In genomic region chr1:59368007-59368670, GRCh38 we compare ENCODE assay signal across 13 cellular contexts.
A peak's percentile ranks its signal among the peaks of the same experiment; 100 is the strongest.
DNase-seq lines count a peak whose midpoint lies in the region; ATAC-seq, FAIRE-seq and TF ChIP-seq lines count a peak whose summit lies in the region.
"Had no signal": no experiment of that assay in that cellular context is flagged by ENCODE, and none has a peak within 500 bp of the region (broad histone marks: within the 10 kb centered on the region; RNA-seq: fewer than 3 reads in every experiment).

No MANE protein-coding gene starts in this region.

- DNase-seq in HCEC 1CT (peak; percentile 23), astrocyte (ENCODE audit: low read depth) (no peak), HepG2 (ENCODE audit: low spot score) (peak; percentile 56), dedifferentiated amniotic fluid mesenchymal stem cell (ENCODE audit: extremely low spot score) (no peak), NCI-H1694 treated with DMSO at 0.1 percent for 48 hours (lab: John Stamatoyannopoulos, UW) (no peak)
- DNase-seq in activated effector memory CD4-positive, alpha-beta T cell treated with anti-CD3 and anti-CD28 coated beads, Interleukin-2, amount 50 U/mL, for 16 hours: no peak
- DNase-seq: cortex of kidney, NCI-H2171 had no signal

- TF ChIP-seq EP300 in HepG2 (IDR thresholded peaks at IDR 0.05; ENCODE audit: low read depth in 2 of 2, low read length in 2 of 2): no peak
- no peak for TF ChIP-seq EP300 in HepG2 (CRISPR knock-in tag; IDR thresholded peaks at IDR 0.05; ENCODE audit: borderline replicate concordance)

- peak overlapping the region; percentile 83 for H3K27ac Mint-ChIP-seq in astrocyte (ENCODE audit: unreplicated experiment)
- H3K27ac Mint-ChIP-seq: activated naive CD4-positive, alpha-beta T cell treated with anti-CD3 and anti-CD28 coated beads, Interleukin-2, amount 50 U/mL, for 24 hours had no signal

- ATAC-seq in HepG2: peak; percentile 79
- no peak for ATAC-seq in HG03460 (IDR thresholded peaks at IDR 0.05; ENCODE audit: unreplicated experiment)

- H3K9me3 Mint-ChIP-seq in astrocyte (ENCODE audit: unreplicated experiment): peaks cover 5% of the 10 kb centered on the region
- H3K9me3 Mint-ChIP-seq: activated naive CD4-positive, alpha-beta T cell treated with anti-CD3 and anti-CD28 coated beads, Interleukin-2, amount 50 U/mL, for 24 hours had no signal

- no peak for TF ChIP-seq RAD21 in HepG2 (CRISPR knock-in tag; IDR thresholded peaks at IDR 0.05)

- H3K4me1 Mint-ChIP-seq in astrocyte (ENCODE audit: low read depth, unreplicated experiment): peaks cover 20% of the 10 kb centered on the region
- H3K4me1 Mint-ChIP-seq: activated naive CD4-positive, alpha-beta T cell treated with anti-CD3 and anti-CD28 coated beads, Interleukin-2, amount 50 U/mL, for 24 hours had no signal

- H3K9ac ChIP-seq in astrocyte (ENCODE audit: low read length) (no peak overlapping the region), HepG2 (ENCODE audit: insufficient read depth, low read depth, low read length) (no peak overlapping the region), skeletal muscle tissue (ENCODE audit: low read depth in 1 of 3, low read length in 3 of 3) (no peak overlapping the region)

- H3K4me3 Mint-ChIP-seq in astrocyte (ENCODE audit: unreplicated experiment): peak overlapping the region; percentile 42
- H3K4me3 Mint-ChIP-seq: activated naive CD4-positive, alpha-beta T cell treated with anti-CD3 and anti-CD28 coated beads, Interleukin-2, amount 50 U/mL, for 24 hours had no signal

- no peak for TF ChIP-seq POLR2A in HepG2 (IDR thresholded peaks at IDR 0.05; ENCODE audit: insufficient read depth in 1 of 2, low read depth in 2 of 2, low read length in 2 of 2)

- WGBS in HepG2 (ENCODE audit: low lambda C conversion rate): 54% methylated on average over 5 of the region's 5 CpGs

- FAIRE-seq in astrocyte (lab: Jason Lieb, UNC): peak; percentile 68
- FAIRE-seq in HepG2 (lab: Jason Lieb, UNC): no peak
- FAIRE-seq: GM18507 had no signal

- H3K27me3 ChIP-seq in astrocyte (ENCODE audit: insufficient read depth, low read length): no peaks in the 10 kb centered on the region
- H3K27me3 ChIP-seq in HepG2 (ENCODE audit: control insufficient read depth in 1 of 2, insufficient read depth in 2 of 2, low read length in 2 of 2): no peaks in the 10 kb centered on the region
- H3K27me3 ChIP-seq in skeletal muscle tissue (ENCODE audit: control insufficient read depth in 3 of 3, insufficient read depth in 3 of 3, low read length in 3 of 3): no peaks in the 10 kb centered on the region
- H3K27me3 ChIP-seq: MG63 had no signal

- no peaks in the 10 kb centered on the region for H3K79me2 ChIP-seq in astrocyte (ENCODE audit: insufficient read depth, low read length)
- H3K79me2 ChIP-seq in HepG2 (ENCODE audit: insufficient read depth, low read length): no peaks in the 10 kb centered on the region

- no peak overlapping the region for H2AFZ ChIP-seq in astrocyte (ENCODE audit: low read depth, low read length)
- H2AFZ ChIP-seq in HepG2 (ENCODE audit: low read length): no peak overlapping the region

- peak overlapping the region; percentile 19 for H3K4me2 ChIP-seq in astrocyte (ENCODE audit: low read length)
- peak overlapping the region; percentile 10; the same call in 1 of the 2 replicates for H3K4me2 ChIP-seq in HepG2 (ENCODE audit: low read depth, low read length)

- H3K27me3 Mint-ChIP-seq in astrocyte (ENCODE audit: low read depth, unreplicated experiment): no peaks in the 10 kb centered on the region
- H3K27me3 Mint-ChIP-seq: activated naive CD4-positive, alpha-beta T cell treated with anti-CD3 and anti-CD28 coated beads, Interleukin-2, amount 50 U/mL, for 24 hours had no signal

- no peak overlapping the region for H3K4me3 ChIP-seq in astrocyte (ENCODE audit: insufficient read depth, low read depth, low read length)
- no peak overlapping the region for H3K4me3 ChIP-seq in HepG2 (replicated peaks in 1 of 3; ENCODE audit: insufficient read depth in 1 of 3, low read depth in 2 of 3, low read length in 3 of 3)
- no peak overlapping the region for H3K4me3 ChIP-seq in skeletal muscle tissue (ENCODE audit: low read length in 3 of 3)
- H3K4me3 ChIP-seq: MG63 had no signal

- no peaks in the 10 kb centered on the region for H3K36me3 ChIP-seq in astrocyte (ENCODE audit: insufficient read depth, low read length)
- no peaks in the 10 kb centered on the region for H3K36me3 ChIP-seq in HepG2 (replicated peaks in 1 of 2; ENCODE audit: control insufficient read depth in 1 of 2, insufficient read depth in 2 of 2, low read length in 2 of 2)
- peaks cover 0 to 4% (median 2%) of the 10 kb centered on the region in 3 donors for H3K36me3 ChIP-seq in skeletal muscle tissue (ENCODE audit: control insufficient read depth in 3 of 3, insufficient read depth in 3 of 3, low read length in 3 of 3)
- H3K36me3 ChIP-seq: MG63 had no signal

- CTCF ChIA-PET in HepG2 (lab: Yijun Ruan, JAX; ENCODE audit: low intra/inter-chr PET ratio, low total read pairs): no interaction called here

- H3K9me3 ChIP-seq in astrocyte (ENCODE audit: insufficient read depth, low read depth, low read length) (no peaks in the 10 kb centered on the region), HepG2 (ENCODE audit: low read length) (no peaks in the 10 kb centered on the region), skeletal muscle tissue (ENCODE audit: control insufficient read depth in 3 of 3, low read length in 3 of 3) (no peaks in the 10 kb centered on the region)
- H3K9me3 ChIP-seq: MG63 had no signal

- TF ChIP-seq CTCF in astrocyte (IDR thresholded peaks at IDR 0.05; ENCODE audit: insufficient read depth, low read depth, low read length) (no peak), HepG2 (CRISPR knock-in tag; IDR thresholded peaks at IDR 0.05) (no peak)

- no peaks in the 10 kb centered on the region for H4K20me1 ChIP-seq in astrocyte (ENCODE audit: insufficient read depth, low read length)
- H4K20me1 ChIP-seq in HepG2 (ENCODE audit: insufficient read depth, low read length): no peaks in the 10 kb centered on the region

- in situ Hi-C loops in HepG2 (cut with HindIII; ENCODE audit: extremely low pct_ligation_motif_present, low pct_unique_long_range_greater_than_20kb): loop anchor here (5.0 kb wide), 1 partner anchor 51 kb away; no protein-coding TSS in a partner anchor

- H3K4me1 ChIP-seq in astrocyte (ENCODE audit: insufficient read depth, low read length): peaks cover 4% of the 10 kb centered on the region
- peaks cover 22% of the 10 kb centered on the region for H3K4me1 ChIP-seq in HepG2 (ENCODE audit: insufficient read depth, low read length)
- peaks cover 15 to 16% (median 16%) of the 10 kb centered on the region in 3 donors for H3K4me1 ChIP-seq in skeletal muscle tissue (ENCODE audit: control insufficient read depth in 3 of 3, insufficient read depth in 3 of 3, low read length in 3 of 3)

- POLR2A ChIA-PET in HepG2 (lab: Yijun Ruan, JAX): interaction anchor here (0.5 to 1.4 kb wide), 2 partner anchors 71 to 275 kb away, joined by 3 to 4 read pairs; partner anchors contain the start of gene FGGY

- H3K27ac ChIP-seq in astrocyte (ENCODE audit: low read depth, low read length) (peak overlapping the region; percentile 26), HepG2 (ENCODE audit: extremely low read length, insufficient read depth, low read length) (peak overlapping the region; percentile 50), skeletal muscle tissue (ENCODE audit: low read depth, low read length) (peak overlapping the region; percentile 68)

- BruUV-seq in HepG2 (replicated peaks; lab: Mats Ljungman, UMichigan): no TSS peak

- H3K36me3 Mint-ChIP-seq in astrocyte (ENCODE audit: low read depth, unreplicated experiment): peaks cover 3% of the 10 kb centered on the region

- intact Hi-C loops in HepG2 (cut with micrococcal nuclease; ENCODE audit: unreplicated experiment): no loop called here

TF ChIP-seq in HepG2, 621 proteins besides CTCF, POLR2A, EP300 and RAD21:
- no peak for TF ChIP-seq NCOA1 (CRISPR knock-in tag; IDR thresholded peaks at IDR 0.05)
- 0 out of 2 replicates have a peak, but pooled peaks have one; percentile 7 for TF ChIP-seq ZNF292 (CRISPR knock-in tag; IDR thresholded peaks at IDR 0.05; ENCODE audit: borderline replicate concordance, low read depth)
- TF ChIP-seq HES4 (CRISPR knock-in tag; IDR thresholded peaks at IDR 0.05; ENCODE audit: borderline replicate concordance): no peak
- no peak for TF ChIP-seq ZNF10 (CRISPR knock-in tag; IDR thresholded peaks at IDR 0.05; ENCODE audit: borderline replicate concordance, low read depth)
- TF ChIP-seq NFE2L2 (IDR thresholded peaks at IDR 0.05; ENCODE audit: low read length): 0 out of 2 replicates have a peak, but pooled peaks have one; percentile 46
- peak; percentile 21; the same call in 1 of the 2 replicates for TF ChIP-seq CHD4 (IDR thresholded peaks at IDR 0.05; ENCODE audit: borderline replicate concordance, low read length)
- no peak for TF ChIP-seq ATRX (CRISPR knock-in tag; IDR thresholded peaks at IDR 0.05; ENCODE audit: borderline replicate concordance)
- no peak for TF ChIP-seq PHF8 (CRISPR knock-in tag; IDR thresholded peaks at IDR 0.05)
- TF ChIP-seq CBX2 (IDR thresholded peaks at IDR 0.05; ENCODE audit: low read depth, low read length): no peak
- no peak for TF ChIP-seq CBX2 (CRISPR knock-in tag; IDR thresholded peaks at IDR 0.05; ENCODE audit: low read depth)
- no peak for TF ChIP-seq DBP (CRISPR knock-in tag; IDR thresholded peaks at IDR 0.05; ENCODE audit: not compliant biosample characterization)
- TF ChIP-seq ZBTB43 (CRISPR knock-in tag; conservative IDR thresholded peaks at IDR 0.05): peak; percentile 36; the same call in 1 of the 2 replicates

Comparison
In these comparisons a context has a peak if more than half of its experiments do, and no peak if none do; other contexts are left out.
1. DNase-seq: peak in HCEC 1CT (single experiment) and HepG2 (single experiment); none in astrocyte (single experiment), activated effector memory CD4-positive, alpha-beta T cell treated with anti-CD3 and anti-CD28 coated beads, Interleukin-2, amount 50 U/mL, for 16 hours (single experiment), dedifferentiated amniotic fluid mesenchymal stem cell (single experiment) and NCI-H1694 treated with DMSO at 0.1 percent for 48 hours (single experiment).
2. Peak in every context shown above with its lines, with median percentiles within 50 percentile points of each other: H3K27ac ChIP-seq.